Comparison of ENCODE assay signal across 8 cellular contexts in genomic region chr6:111087871-111088667, GRCh38. TPM values are rescaled to one million over a fixed set of nuclear protein-coding genes. Genes with fewer than 3 reads are reported as not detected.
DNase-seq lines count a peak whose midpoint lies in the region; ATAC-seq, FAIRE-seq and TF ChIP-seq lines count a peak whose summit lies in the region.

No MANE protein-coding gene starts in this region.

- ATAC-seq in HG02973 (IDR thresholded peaks at IDR 0.05; ENCODE audit: unreplicated experiment) (peak; percentile 13), GM18858 (IDR thresholded peaks at IDR 0.05; ENCODE audit: unreplicated experiment) (no peak)

- DNase-seq in GM18507 (ENCODE audit: extremely low spot score, insufficient read length, low read depth): no peak
- DNase-seq in SK-N-SH: peak; percentile 53
- DNase-seq in activated naive CD4-positive, alpha-beta T cell treated with anti-CD3 and anti-CD28 coated beads, Interleukin-2, amount 10 ng/mL, durations not matched to agents 7 days and 5 days: peak; percentile 73
- peak; percentile 29 to 59 for DNase-seq in stimulated activated CD4-positive, alpha-beta T cell treated with anti-CD3 and anti-CD28 coated beads, Interleukin-12 subunit alpha, Interleukin-12 subunit beta, amount 100 ng/mL, for 24 hours (ENCODE audit: low read depth in 2 of 2)
- DNase-seq in GOT3 (lab: John Stamatoyannopoulos, UW): no peak

- POLR2A ChIA-PET in SK-N-SH (lab: Yijun Ruan, JAX): interaction anchor here (0.7 kb wide), 1 partner anchor 993 kb away, joined by 3 read pairs; no protein-coding TSS in a partner anchor

- H3K9ac ChIP-seq in SK-N-SH: no peak overlapping the region

- H3K9me2 ChIP-seq in SK-N-SH: no peaks in the 10 kb centered on the region

- no peak for TF ChIP-seq CTCF in SK-N-SH (IDR thresholded peaks at IDR 0.05)

- H3K27me3 Mint-ChIP-seq in activated naive CD4-positive, alpha-beta T cell treated with anti-CD3 and anti-CD28 coated beads, Interleukin-2, amount 10 ng/mL, durations not matched to agents 7 days and 5 days: no peaks in the 10 kb centered on the region

- TF ChIP-seq RAD21 in SK-N-SH (IDR thresholded peaks at IDR 0.05; ENCODE audit: low read length): no peak

- H2AFZ ChIP-seq in SK-N-SH (ENCODE audit: low read depth): peak overlapping the region; percentile 48

- H3K4me3 ChIP-seq in SK-N-SH (ENCODE audit: low read depth in 2 of 2, low read length in 1 of 2): peak overlapping the region; percentile 58 to 61
- H3K4me3 ChIP-seq in iPS-11a (ENCODE audit: low read depth, low read length): peak overlapping the region; percentile 70

- H3K4me1 ChIP-seq in SK-N-SH (ENCODE audit: control insufficient read depth in 1 of 2, insufficient read depth in 2 of 2, low read depth in 1 of 2, low read length in 1 of 2): peaks cover 0 to 2% of the 10 kb centered on the region in 2 experiments; a peak in 1 of 4 replicates

- H3K9me3 ChIP-seq in SK-N-SH: no peaks in the 10 kb centered on the region

- CTCF ChIA-PET in SK-N-SH (lab: Yijun Ruan, JAX): interaction anchor here (1.0 to 1.3 kb wide), 3 partner anchors 9 to 122 kb away, joined by 3 to 7 read pairs (median 3); no protein-coding TSS in a partner anchor
- CTCF ChIA-PET in activated naive CD4-positive, alpha-beta T cell treated with anti-CD3 and anti-CD28 coated beads, Interleukin-2, amount 10 ng/mL, durations not matched to agents 7 days and 5 days (lab: Charles Lee): interaction anchor here (0.8 to 1.4 kb wide), 3 partner anchors 30 to 78 kb away, joined by 3 read pairs; no protein-coding TSS in a partner anchor

- H3K36me3 Mint-ChIP-seq in activated naive CD4-positive, alpha-beta T cell treated with anti-CD3 and anti-CD28 coated beads, Interleukin-2, amount 10 ng/mL, durations not matched to agents 7 days and 5 days: no peaks in the 10 kb centered on the region

- no peaks in the 10 kb centered on the region for H3K9me3 Mint-ChIP-seq in activated naive CD4-positive, alpha-beta T cell treated with anti-CD3 and anti-CD28 coated beads, Interleukin-2, amount 10 ng/mL, durations not matched to agents 7 days and 5 days

- FAIRE-seq in GM18507 (lab: Jason Lieb, UNC): peak; percentile 73

- H3K27me3 ChIP-seq in SK-N-SH (ENCODE audit: insufficient read depth): peaks cover 26% of the 10 kb centered on the region

- no peaks in the 10 kb centered on the region for H4K20me1 ChIP-seq in SK-N-SH (ENCODE audit: insufficient read depth)

- TF ChIP-seq EP300 in SK-N-SH (IDR thresholded peaks at IDR 0.05; ENCODE audit: borderline replicate concordance in 1 of 2, low read depth in 1 of 2, low read length in 1 of 2): no peak

- H3K4me2 ChIP-seq in SK-N-SH: peak overlapping the region; percentile 75

- 19% methylated on average over 19 of the region's 54 CpGs for WGBS in SK-N-SH (ENCODE audit: low lambda C conversion rate)

- no peaks in the 10 kb centered on the region for H3K36me3 ChIP-seq in SK-N-SH (replicated peaks in 1 of 2; ENCODE audit: control insufficient read depth in 1 of 2, insufficient read depth in 2 of 2, low read length in 1 of 2)

- no peaks in the 10 kb centered on the region for H3F3A ChIP-seq in SK-N-SH (replicated peaks; ENCODE audit: insufficient read depth)

- peak overlapping the region; percentile 82 for H3K4me3 Mint-ChIP-seq in activated naive CD4-positive, alpha-beta T cell treated with anti-CD3 and anti-CD28 coated beads, Interleukin-2, amount 10 ng/mL, durations not matched to agents 7 days and 5 days

- H3K4me1 Mint-ChIP-seq in activated naive CD4-positive, alpha-beta T cell treated with anti-CD3 and anti-CD28 coated beads, Interleukin-2, amount 10 ng/mL, durations not matched to agents 7 days and 5 days: peaks cover 24% of the 10 kb centered on the region

- peak overlapping the region; percentile 80 for H3K27ac Mint-ChIP-seq in activated naive CD4-positive, alpha-beta T cell treated with anti-CD3 and anti-CD28 coated beads, Interleukin-2, amount 10 ng/mL, durations not matched to agents 7 days and 5 days

- H3K79me2 ChIP-seq in SK-N-SH (ENCODE audit: insufficient read depth): no peaks in the 10 kb centered on the region

- H3K27ac ChIP-seq in SK-N-SH (ENCODE audit: low read depth in 2 of 2, low read length in 1 of 2): no peak overlapping the region

TF ChIP-seq in SK-N-SH, 30 proteins besides CTCF, POLR2A, EP300 and RAD21:
- TF ChIP-seq NFIC (IDR thresholded peaks at IDR 0.05; ENCODE audit: borderline replicate concordance) (no peak), GATA2 (CRISPR knock-in tag; IDR thresholded peaks at IDR 0.05) (no peak), FOXJ3 (CRISPR knock-in tag; IDR thresholded peaks at IDR 0.05) (no peak), TAF1 (IDR thresholded peaks at IDR 0.05; ENCODE audit: borderline replicate concordance, low read depth, low read length) (no peak), RXRA (IDR thresholded peaks at IDR 0.05; ENCODE audit: borderline replicate concordance, low read depth) (no peak), MAX (IDR thresholded peaks at IDR 0.05; ENCODE audit: low read depth) (no peak), YY1 (IDR thresholded peaks at IDR 0.05; ENCODE audit: low read depth) (no peak), USF2 (IDR thresholded peaks at IDR 0.05; ENCODE audit: borderline replicate concordance, low read depth, low read length) (no peak)

RNA-seq across cellular contexts. Expression of gene SLC16A10, which starts 0.8 kb away (rescaled TPM):
- 0.08 and 0.12 TPM in 2 replicates for polyA plus RNA-seq in SK-N-SH (2012; rRNA removed)
- 0.09 and 0.21 TPM in 2 replicates for polyA plus RNA-seq in SK-N-SH (2012; cell fraction: cytosol; rRNA removed)
- polyA plus RNA-seq in SK-N-SH (2012; cell fraction: nucleus; rRNA removed): 0.02 and 0.05 TPM in 2 replicates

Comparison
In these comparisons a context has a peak if more than half of its experiments do, and no peak if none do; other contexts are left out.
1. DNase-seq: peak in SK-N-SH (single experiment), activated naive CD4-positive, alpha-beta T cell treated with anti-CD3 and anti-CD28 coated beads, Interleukin-2, amount 10 ng/mL, durations not matched to agents 7 days and 5 days (single experiment) and stimulated activated CD4-positive, alpha-beta T cell treated with anti-CD3 and anti-CD28 coated beads, Interleukin-12 subunit alpha, Interleukin-12 subunit beta, amount 100 ng/mL, for 24 hours (2 of 2); none in GM18507 (single experiment) and GOT3 (single experiment).